In the genomic region with DNA sequence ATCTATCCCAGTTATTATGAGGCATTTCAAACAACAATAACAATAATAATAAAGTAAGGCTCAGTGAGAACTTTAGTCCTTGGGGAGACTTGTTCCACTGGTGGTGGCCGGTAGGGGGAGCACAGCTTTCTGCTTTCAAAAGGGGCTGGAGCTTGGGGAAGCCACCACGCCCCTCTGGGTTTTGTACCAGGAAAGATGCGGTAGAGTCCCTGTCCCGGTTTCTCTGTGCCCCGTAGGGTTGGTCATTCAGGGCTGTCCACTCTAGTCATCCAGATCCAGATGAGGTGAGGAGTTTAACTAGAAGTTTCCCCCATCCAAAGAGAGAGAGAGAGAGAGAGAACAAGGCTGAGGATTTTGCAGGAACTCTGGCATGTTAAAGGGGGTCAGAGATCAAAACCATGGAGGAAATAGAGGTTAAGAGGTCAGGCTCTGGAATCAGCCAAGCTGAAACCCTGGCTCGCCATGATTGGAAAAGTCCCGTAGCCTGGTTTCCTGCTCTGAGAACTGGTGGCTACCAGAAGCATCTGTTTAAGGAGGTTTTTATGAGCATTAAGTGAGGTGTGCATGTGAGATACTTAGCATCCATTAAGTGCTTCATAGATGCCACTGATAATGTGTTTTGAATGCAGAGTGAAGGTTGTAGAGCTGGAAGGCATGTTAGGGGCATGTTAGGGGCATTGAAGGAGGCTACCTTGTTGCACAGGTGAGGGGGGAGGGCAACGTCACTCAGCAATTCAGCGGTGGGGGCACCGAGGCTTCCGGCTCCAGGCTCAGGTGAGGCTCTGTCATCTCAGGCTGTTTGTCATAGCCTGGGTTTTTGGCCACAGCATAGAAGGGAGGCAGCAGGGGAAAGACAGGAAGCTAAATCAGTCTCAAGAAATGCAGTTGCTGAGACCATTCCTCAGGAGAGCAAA, we compare ENCODE assay signal across 10 cellular contexts.
DNase-seq lines count a peak whose midpoint lies in the region; ATAC-seq and TF ChIP-seq lines count a peak whose summit lies in the region.
"Had no signal": no experiment of that assay in that cellular context is flagged by ENCODE, and none has a peak within 500 bp of the region (broad histone marks: within the 10 kb centered on the region; RNA-seq: fewer than 3 reads in every experiment).

No MANE protein-coding gene starts in this region.

- peak; percentile 15 for TF ChIP-seq CTCF in Calu3 (IDR thresholded peaks at IDR 0.05; ENCODE audit: unreplicated experiment)
- peak; percentile 32 for TF ChIP-seq CTCF in mucosa of descending colon (IDR thresholded peaks at IDR 0.05)

- no peak overlapping the region for H3K4me3 Mint-ChIP-seq in Calu3 (ENCODE audit: low read depth, unreplicated experiment)
- H3K4me3 Mint-ChIP-seq in effector memory CD8-positive, alpha-beta T cell, result no peak overlapping the region
- H3K4me3 Mint-ChIP-seq: T-cell had no signal

- intact Hi-C loops in Calu3 (cut with micrococcal nuclease; ENCODE audit: unreplicated experiment) (no loop called here), mucosa of descending colon (cut with DNase I, micrococcal nuclease) (no loop called here)

- H3K4me1 Mint-ChIP-seq in Calu3 (ENCODE audit: low read depth, unreplicated experiment), result no peaks in the 10 kb centered on the region
- H3K4me1 Mint-ChIP-seq in effector memory CD8-positive, alpha-beta T cell (ENCODE audit: low read depth in 2 of 2), result peaks cover 3 to 7% of the 10 kb centered on the region in 2 donors

- no peaks in the 10 kb centered on the region for H3K9me3 ChIP-seq in mucosa of descending colon
- H3K9me3 ChIP-seq: neutrophil had no signal

- DNase-seq in Calu3 (peak; percentile 48), SKM-1 (lab: John Stamatoyannopoulos, UW; ENCODE audit: unreplicated experiment) (peak; percentile 16), caudate nucleus (lab: John Stamatoyannopoulos, UW) (peak in 30 of 61 donors; percentile 16 to 64 (median 40)), mucosa of descending colon (peak in 2 of 3 donors; percentile 43 to 46), cortex of kidney (lab: John Stamatoyannopoulos, UW) (no peak)
- DNase-seq in effector memory CD8-positive, alpha-beta T cell, result no peak

- no peaks in the 10 kb centered on the region for H3K36me3 ChIP-seq in mucosa of descending colon (ENCODE audit: low read depth)
- H3K36me3 ChIP-seq: neutrophil had no signal

- no peaks in the 10 kb centered on the region for H3K36me3 Mint-ChIP-seq in Calu3 (ENCODE audit: insufficient read depth, unreplicated experiment)
- no peaks in the 10 kb centered on the region for H3K36me3 Mint-ChIP-seq in effector memory CD8-positive, alpha-beta T cell (ENCODE audit: insufficient read depth)
- H3K36me3 Mint-ChIP-seq: T-cell had no signal

- H3K9me3 Mint-ChIP-seq in Calu3 (ENCODE audit: low read depth, unreplicated experiment), result peaks cover 5% of the 10 kb centered on the region
- H3K9me3 Mint-ChIP-seq in effector memory CD8-positive, alpha-beta T cell, result peaks cover 1 to 8% of the 10 kb centered on the region in 2 donors
- H3K9me3 Mint-ChIP-seq: T-cell had no signal

- H3K27ac Mint-ChIP-seq in Calu3 (ENCODE audit: unreplicated experiment), result no peak overlapping the region
- H3K27ac Mint-ChIP-seq in effector memory CD8-positive, alpha-beta T cell, result peak overlapping the region in 1 of 2 donors; percentile 5
- H3K27ac Mint-ChIP-seq: T-cell had no signal

- H3K27me3 Mint-ChIP-seq in Calu3 (ENCODE audit: unreplicated experiment), result no peaks in the 10 kb centered on the region
- no peaks in the 10 kb centered on the region for H3K27me3 Mint-ChIP-seq in effector memory CD8-positive, alpha-beta T cell
- H3K27me3 Mint-ChIP-seq: T-cell had no signal

- peak overlapping the region; percentile 4 for H3K27ac ChIP-seq in caudate nucleus (ENCODE audit: low read depth, low read length)
- H3K27ac ChIP-seq: neutrophil had no signal

- BruUV-seq in Calu3 (replicated peaks; lab: Mats Ljungman, UMichigan), result no TSS peak

- ATAC-seq in GM19328 (IDR thresholded peaks at IDR 0.05; ENCODE audit: unreplicated experiment) (peak; percentile 80), HG03432 (IDR thresholded peaks at IDR 0.05; ENCODE audit: unreplicated experiment) (peak; percentile 85), mucosa of descending colon (peak; percentile 58)
- ATAC-seq in effector memory CD8-positive, alpha-beta T cell (replicated peaks), result no peak
- ATAC-seq: T-cell had no signal

- H3K4me3 ChIP-seq in mucosa of descending colon, result no peak overlapping the region

- no peaks in the 10 kb centered on the region for H3K4me1 ChIP-seq in mucosa of descending colon (ENCODE audit: low read depth)

- CTCF ChIA-PET in Calu3 (lab: Charles Lee), result no interaction called here

Comparison
In these comparisons a context has a peak if more than half of its experiments do, and no peak if none do; other contexts are left out.
1. DNase-seq: peak in Calu3 (single experiment), SKM-1 (single experiment) and mucosa of descending colon (2 of 3); none in cortex of kidney (single experiment) and effector memory CD8-positive, alpha-beta T cell (0 of 3).